ENCODE assay signal across 30 cellular contexts in genomic region chr18:78178812-78179211, GRCh38.
"Had no signal": no experiment of that assay in that cellular context is flagged by ENCODE, and none has a peak within 500 bp of the region (broad histone marks: within the 10 kb centered on the region; RNA-seq: fewer than 3 reads in every experiment).

No MANE protein-coding gene starts in this region.

- H3K4me1 ChIP-seq: ascending aorta, breast epithelium, colonic mucosa had no signal

- H3K27me3 Mint-ChIP-seq: activated CD4-positive, alpha-beta memory T cell treated with anti-CD3 and anti-CD28 coated beads, Interleukin-2, amount 10 ng/mL, durations not matched to agents 7 days and 5 days; activated CD4-positive, alpha-beta T cell treated with anti-CD3 and anti-CD28 coated beads, Interleukin-2, amount 10 ng/mL, durations not matched to agents 7 days and 5 days; activated naive CD4-positive, alpha-beta T cell treated with anti-CD3 and anti-CD28 coated beads, Interleukin-2, amount 10 ng/mL, durations not matched to agents 7 days and 5 days; activated naive CD8-positive, alpha-beta T cell treated with anti-CD3 and anti-CD28 coated beads, Interleukin-2, amount 10 ng/mL, durations not matched to agents 7 days and 5 days had no signal

- H3K36me3 ChIP-seq: ascending aorta, breast epithelium, cardiac muscle cell, colonic mucosa had no signal

- H3K4me3 Mint-ChIP-seq: activated CD4-positive, alpha-beta memory T cell treated with anti-CD3 and anti-CD28 coated beads, Interleukin-2, amount 10 ng/mL, durations not matched to agents 7 days and 5 days; activated CD4-positive, alpha-beta T cell treated with anti-CD3 and anti-CD28 coated beads, Interleukin-2, amount 10 ng/mL, durations not matched to agents 7 days and 5 days; activated naive CD4-positive, alpha-beta T cell treated with anti-CD3 and anti-CD28 coated beads, Interleukin-2, amount 10 ng/mL, durations not matched to agents 7 days and 5 days; activated naive CD8-positive, alpha-beta T cell treated with anti-CD3 and anti-CD28 coated beads, Interleukin-2, amount 10 ng/mL, durations not matched to agents 7 days and 5 days; activated T-cell treated with anti-CD3 and anti-CD28 coated beads, Interleukin-2, amount 50 U/mL, for 24 hours; activated T-cell treated with anti-CD3 and anti-CD28 coated beads, Interleukin-2, amount 50 U/mL, for 72 hours; brain; WTC11 had no signal

- H3K27ac ChIP-seq: ascending aorta, breast epithelium, cardiac muscle cell, colonic mucosa, epithelial cell of prostate had no signal

- H3K27ac Mint-ChIP-seq: activated CD4-positive, alpha-beta memory T cell treated with anti-CD3 and anti-CD28 coated beads, Interleukin-2, amount 10 ng/mL, durations not matched to agents 7 days and 5 days; activated CD4-positive, alpha-beta T cell treated with anti-CD3 and anti-CD28 coated beads, Interleukin-2, amount 10 ng/mL, durations not matched to agents 7 days and 5 days; activated naive CD4-positive, alpha-beta T cell treated with anti-CD3 and anti-CD28 coated beads, Interleukin-2, amount 10 ng/mL, durations not matched to agents 7 days and 5 days; activated naive CD4-positive, alpha-beta T cell treated with anti-CD3 and anti-CD28 coated beads, Interleukin-2, amount 50 U/mL, for 72 hours; activated naive CD8-positive, alpha-beta T cell treated with anti-CD3 and anti-CD28 coated beads, Interleukin-2, amount 10 ng/mL, durations not matched to agents 7 days and 5 days; activated T-cell treated with anti-CD3 and anti-CD28 coated beads, Interleukin-2, amount 50 U/mL, for 24 hours; activated T-cell treated with anti-CD3 and anti-CD28 coated beads, Interleukin-2, amount 50 U/mL, for 72 hours; brain; WTC11 had no signal

- DNase-seq: activated CD4-positive, alpha-beta memory T cell treated with anti-CD3 and anti-CD28 coated beads, Interleukin-2, amount 10 ng/mL, durations not matched to agents 7 days and 5 days; activated CD4-positive, alpha-beta T cell treated with anti-CD3 and anti-CD28 coated beads for 1 hour; activated CD4-positive, alpha-beta T cell treated with anti-CD3 and anti-CD28 coated beads for 4 hours; activated CD4-positive, alpha-beta T cell treated with anti-CD3 and anti-CD28 coated beads, Interleukin-2, amount 10 ng/mL, durations not matched to agents 7 days and 5 days; activated CD4-positive, alpha-beta T cell treated with anti-CD3 and anti-CD28 coated beads, Interleukin-2, amount 50 U/mL, for 4 hours; activated CD8-positive, alpha-beta memory T cell treated with anti-CD3 and anti-CD28 coated beads, Interleukin-2, amount 50 U/mL, for 48 hours; activated gamma-delta T cell; activated naive CD4-positive, alpha-beta T cell; activated naive CD4-positive, alpha-beta T cell treated with anti-CD3 and anti-CD28 coated beads, Interleukin-2, amount 10 ng/mL, durations not matched to agents 7 days and 5 days; activated naive CD8-positive, alpha-beta T cell treated with anti-CD3 and anti-CD28 coated beads, Interleukin-2, amount 10 ng/mL, durations not matched to agents 7 days and 5 days; activated T-cell treated with anti-CD3 and anti-CD28 coated beads for 4 hours; activated T-cell treated with anti-CD3 and anti-CD28 coated beads, Interleukin-2, amount 50 U/mL, for 24 hours; activated T-cell treated with anti-CD3 and anti-CD28 coated beads, Interleukin-2, amount 50 U/mL, for 72 hours; central memory CD4-positive, alpha-beta T cell; cerebellar nuclear complex; colonic mucosa; effector CD4-positive, alpha-beta T cell; foreskin fibroblast; head of caudate nucleus; T-helper 2 cell had no signal

- H3K9me3 ChIP-seq: colonic mucosa had no signal

- H3K4me3 ChIP-seq: ascending aorta, breast epithelium, cardiac muscle cell, colonic mucosa had no signal

- H3K27me3 ChIP-seq: ascending aorta, breast epithelium, cardiac muscle cell, colonic mucosa had no signal

- FAIRE-seq: endometrium, endothelial cell of umbilical vein, frontal cortex had no signal

- ATAC-seq: activated naive CD4-positive, alpha-beta T cell treated with anti-CD3 and anti-CD28 coated beads, Interleukin-2, amount 50 U/mL, for 72 hours; activated T-cell treated with anti-CD3 and anti-CD28 coated beads, Interleukin-2, amount 50 U/mL, for 72 hours; WTC11 had no signal

- H3K36me3 Mint-ChIP-seq: activated naive CD4-positive, alpha-beta T cell treated with anti-CD3 and anti-CD28 coated beads, Interleukin-2, amount 10 ng/mL, durations not matched to agents 7 days and 5 days; activated naive CD8-positive, alpha-beta T cell treated with anti-CD3 and anti-CD28 coated beads, Interleukin-2, amount 10 ng/mL, durations not matched to agents 7 days and 5 days; brain had no signal

- H3K4me1 Mint-ChIP-seq: activated CD4-positive, alpha-beta memory T cell treated with anti-CD3 and anti-CD28 coated beads, Interleukin-2, amount 10 ng/mL, durations not matched to agents 7 days and 5 days; activated CD4-positive, alpha-beta T cell treated with anti-CD3 and anti-CD28 coated beads, Interleukin-2, amount 10 ng/mL, durations not matched to agents 7 days and 5 days; activated naive CD4-positive, alpha-beta T cell treated with anti-CD3 and anti-CD28 coated beads, Interleukin-2, amount 10 ng/mL, durations not matched to agents 7 days and 5 days; activated naive CD8-positive, alpha-beta T cell treated with anti-CD3 and anti-CD28 coated beads, Interleukin-2, amount 10 ng/mL, durations not matched to agents 7 days and 5 days; brain had no signal
